ENCODE assay signal across 19 cellular contexts in the genomic region with DNA sequence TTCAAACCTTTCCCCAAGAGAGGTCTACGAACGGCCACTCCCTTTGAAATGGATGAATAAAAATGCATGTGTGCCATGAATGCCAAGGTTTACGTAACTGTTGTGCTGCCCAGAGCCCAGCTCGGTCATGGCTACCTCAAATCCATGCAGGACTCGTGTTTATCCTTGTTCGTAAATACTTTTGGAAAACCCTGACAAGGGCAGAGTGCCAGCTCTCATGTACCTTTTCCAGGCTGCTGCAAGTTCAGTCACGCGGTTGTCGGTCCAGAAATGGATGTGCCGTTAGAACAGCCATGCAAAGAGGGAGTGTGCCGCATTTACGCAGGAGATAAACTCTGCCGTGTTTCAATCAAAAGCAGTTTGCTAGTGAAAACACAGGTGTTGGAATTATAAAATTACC.
DNase-seq lines count a peak whose midpoint lies in the region; ATAC-seq, FAIRE-seq and TF ChIP-seq lines count a peak whose summit lies in the region.
"Had no signal": no experiment of that assay in that cellular context is flagged by ENCODE, and none has a peak within 500 bp of the region (broad histone marks: within the 10 kb centered on the region; RNA-seq: fewer than 3 reads in every experiment).

No MANE protein-coding gene starts in this region.

- no peak overlapping the region for H3K9ac ChIP-seq in astrocyte (ENCODE audit: low read length)

- H3K36me3 ChIP-seq in breast epithelium: no peaks in the 10 kb centered on the region
- no peaks in the 10 kb centered on the region for H3K36me3 ChIP-seq in astrocyte (ENCODE audit: insufficient read depth, low read length)
- no peaks in the 10 kb centered on the region for H3K36me3 ChIP-seq in gastroesophageal sphincter
- H3K36me3 ChIP-seq in thyroid gland: no peaks in the 10 kb centered on the region
- H3K36me3 ChIP-seq in MG63: no peaks in the 10 kb centered on the region

- H3K9me3 ChIP-seq in breast epithelium: no peaks in the 10 kb centered on the region
- no peaks in the 10 kb centered on the region for H3K9me3 ChIP-seq in astrocyte (ENCODE audit: insufficient read depth, low read depth, low read length)
- H3K9me3 ChIP-seq in gastroesophageal sphincter: no peaks in the 10 kb centered on the region
- no peaks in the 10 kb centered on the region for H3K9me3 ChIP-seq in thyroid gland
- H3K9me3 ChIP-seq in MG63: no peaks in the 10 kb centered on the region
- H3K9me3 ChIP-seq: A549 had no signal

- BruUV-seq in MCF 10A (replicated peaks; lab: Mats Ljungman, UMichigan): no TSS peak

- no peak overlapping the region for H3K27ac Mint-ChIP-seq in MCF 10A (ENCODE audit: low read depth, unreplicated experiment)
- H3K27ac Mint-ChIP-seq in astrocyte (ENCODE audit: unreplicated experiment): no peak overlapping the region
- H3K27ac Mint-ChIP-seq in activated T-helper 17 cell treated with anti-CD3 and anti-CD28 coated beads, Interleukin-2, amount 50 U/mL, for 72 hours: no peak overlapping the region
- H3K27ac Mint-ChIP-seq: CD4-positive, alpha-beta T cell had no signal

- no peaks in the 10 kb centered on the region for H3K79me2 ChIP-seq in astrocyte (ENCODE audit: insufficient read depth, low read length)

- H3K4me2 ChIP-seq in astrocyte (ENCODE audit: low read length): no peak overlapping the region
- H3K4me2 ChIP-seq: A549 had no signal

- peak overlapping the region; percentile 37 for H3K4me3 Mint-ChIP-seq in MCF 10A (ENCODE audit: unreplicated experiment)
- H3K4me3 Mint-ChIP-seq in astrocyte (ENCODE audit: unreplicated experiment): no peak overlapping the region
- no peak overlapping the region for H3K4me3 Mint-ChIP-seq in activated T-helper 17 cell treated with anti-CD3 and anti-CD28 coated beads, Interleukin-2, amount 50 U/mL, for 72 hours
- H3K4me3 Mint-ChIP-seq: CD4-positive, alpha-beta T cell had no signal

- no peaks in the 10 kb centered on the region for H4K20me1 ChIP-seq in astrocyte (ENCODE audit: insufficient read depth, low read length)

- CTCF ChIA-PET in MCF 10A (lab: Yijun Ruan, JAX): interaction anchor here (0.7 to 1.8 kb wide), 2 partner anchors 35 to 1493 kb away, joined by 3 to 7 read pairs; no protein-coding TSS in a partner anchor

- DNase-seq in MCF 10A (ENCODE audit: unreplicated experiment) (peak; percentile 55), breast epithelium (ENCODE audit: low spot score in 2 of 2) (no peak), astrocyte (ENCODE audit: low read depth) (no peak), thyroid gland (peak; percentile 12 to 18), MG63 (no peak)
- DNase-seq: CD4-positive, alpha-beta T cell; GOT3; KG1; NCI-H1417; NCI-H2029; NCI-H524 treated with DMSO at 0.1 percent for 48 hours; PC-3 had no signal

- no peak for TF ChIP-seq CTCF in MCF 10A (IDR thresholded peaks at IDR 0.05; ENCODE audit: unreplicated experiment)
- no peak for TF ChIP-seq CTCF in breast epithelium (IDR thresholded peaks at IDR 0.05)
- TF ChIP-seq CTCF in astrocyte (IDR thresholded peaks at IDR 0.05; ENCODE audit: insufficient read depth, low read depth, low read length): no peak
- TF ChIP-seq CTCF in gastroesophageal sphincter (IDR thresholded peaks at IDR 0.05): no peak
- TF ChIP-seq CTCF in thyroid gland (IDR thresholded peaks at IDR 0.05): no peak

- H3K4me1 ChIP-seq in breast epithelium: no peaks in the 10 kb centered on the region
- H3K4me1 ChIP-seq in astrocyte (ENCODE audit: insufficient read depth, low read length): no peaks in the 10 kb centered on the region
- H3K4me1 ChIP-seq in gastroesophageal sphincter: peaks cover 0 to 17% (median 0%) of the 10 kb centered on the region in 3 donors
- H3K4me1 ChIP-seq in thyroid gland: peaks cover 0 to 4% of the 10 kb centered on the region in 2 donors
- H3K4me1 ChIP-seq: A549 had no signal

- ATAC-seq in gastroesophageal sphincter (peak; percentile 13), HG02973 (IDR thresholded peaks at IDR 0.05; ENCODE audit: unreplicated experiment) (no peak)
- no peak for ATAC-seq in activated T-helper 17 cell treated with anti-CD3 and anti-CD28 coated beads, Interleukin-2, amount 50 U/mL, for 72 hours (replicated peaks)
- ATAC-seq: A549, PC-3 had no signal

- TF ChIP-seq EP300 in gastroesophageal sphincter (IDR thresholded peaks at IDR 0.05): no peak

- peaks cover 9% of the 10 kb centered on the region for H3K4me1 Mint-ChIP-seq in MCF 10A (ENCODE audit: insufficient read depth, unreplicated experiment)
- no peaks in the 10 kb centered on the region for H3K4me1 Mint-ChIP-seq in astrocyte (ENCODE audit: low read depth, unreplicated experiment)
- H3K4me1 Mint-ChIP-seq in activated T-helper 17 cell treated with anti-CD3 and anti-CD28 coated beads, Interleukin-2, amount 50 U/mL, for 72 hours: no peaks in the 10 kb centered on the region

- intact Hi-C loops in MCF 10A (cut with micrococcal nuclease) (no loop called here), breast epithelium (cut with DNase I; ENCODE audit: low total_unique reads) (no loop called here), thyroid gland (cut with DNase I) (no loop called here)

- TF ChIP-seq POLR2A in breast epithelium (IDR thresholded peaks at IDR 0.05) (no peak), gastroesophageal sphincter (IDR thresholded peaks at IDR 0.05) (no peak), thyroid gland (IDR thresholded peaks at IDR 0.05) (no peak)

- no peak overlapping the region for H3K27ac ChIP-seq in breast epithelium
- H3K27ac ChIP-seq in astrocyte (ENCODE audit: low read depth, low read length): no peak overlapping the region
- H3K27ac ChIP-seq in gastroesophageal sphincter: no peak overlapping the region
- H3K27ac ChIP-seq in thyroid gland: no peak overlapping the region
- H3K27ac ChIP-seq: A549, HL-60, SK-N-MC had no signal

- H3K4me3 ChIP-seq in breast epithelium (peak overlapping the region in 1 of 3 donors; percentile 14), astrocyte (ENCODE audit: insufficient read depth, low read depth, low read length) (no peak overlapping the region), gastroesophageal sphincter (peak overlapping the region in 1 of 2 donors; percentile 6), thyroid gland (replicated peaks in 1 of 3) (no peak overlapping the region), MG63 (no peak overlapping the region)
- H3K4me3 ChIP-seq: A549, SK-N-MC had no signal

- H3K36me3 Mint-ChIP-seq in MCF 10A (ENCODE audit: insufficient read depth, unreplicated experiment): no peaks in the 10 kb centered on the region
- no peaks in the 10 kb centered on the region for H3K36me3 Mint-ChIP-seq in astrocyte (ENCODE audit: low read depth, unreplicated experiment)
- H3K36me3 Mint-ChIP-seq in activated T-helper 17 cell treated with anti-CD3 and anti-CD28 coated beads, Interleukin-2, amount 50 U/mL, for 72 hours (ENCODE audit: low read depth): no peaks in the 10 kb centered on the region

- no peak overlapping the region for H2AFZ ChIP-seq in astrocyte (ENCODE audit: low read depth, low read length)

- POLR2A ChIA-PET in MCF 10A (lab: Yijun Ruan, JAX): interaction anchor here (0.7 to 0.8 kb wide), 2 partner anchors 13 to 19 kb away, joined by 3 read pairs; no protein-coding TSS in a partner anchor

- peak; percentile 66 for FAIRE-seq in astrocyte (lab: Jason Lieb, UNC)
- FAIRE-seq: D721Med had no signal

- H3K9me3 Mint-ChIP-seq in MCF 10A (ENCODE audit: unreplicated experiment): no peaks in the 10 kb centered on the region
- no peaks in the 10 kb centered on the region for H3K9me3 Mint-ChIP-seq in astrocyte (ENCODE audit: unreplicated experiment)
- no peaks in the 10 kb centered on the region for H3K9me3 Mint-ChIP-seq in activated T-helper 17 cell treated with anti-CD3 and anti-CD28 coated beads, Interleukin-2, amount 50 U/mL, for 72 hours
- H3K9me3 Mint-ChIP-seq: CD4-positive, alpha-beta T cell had no signal

- WGBS in gastroesophageal sphincter (ENCODE audit: low coverage in 1 of 2), 2 donors: 72 to 79% methylated on average over 5 to 7 of the region's 13 CpGs
- 73 to 82% methylated on average over 8 to 12 of the region's 13 CpGs for WGBS in thyroid gland, 2 donors

- H3K27me3 ChIP-seq in breast epithelium (peaks cover 0 to 18% of the 10 kb centered on the region in 2 donors), astrocyte (ENCODE audit: insufficient read depth, low read length) (no peaks in the 10 kb centered on the region), gastroesophageal sphincter (no peaks in the 10 kb centered on the region), thyroid gland (no peaks in the 10 kb centered on the region), MG63 (no peaks in the 10 kb centered on the region)

- H3K27me3 Mint-ChIP-seq in MCF 10A (ENCODE audit: insufficient read depth, unreplicated experiment) (peaks cover 1% of the 10 kb centered on the region), astrocyte (ENCODE audit: low read depth, unreplicated experiment) (no peaks in the 10 kb centered on the region)
- H3K27me3 Mint-ChIP-seq in activated T-helper 17 cell treated with anti-CD3 and anti-CD28 coated beads, Interleukin-2, amount 50 U/mL, for 72 hours: no peaks in the 10 kb centered on the region
- H3K27me3 Mint-ChIP-seq: CD4-positive, alpha-beta T cell had no signal

Comparison
In these comparisons a context has a peak if more than half of its experiments do, and no peak if none do; other contexts are left out.
1. DNase-seq: peak in MCF 10A (single experiment) and thyroid gland (2 of 2); none in breast epithelium (0 of 2), astrocyte (single experiment) and MG63 (single experiment).